ENCODE assay signal across 35 cellular contexts in the genomic region with DNA sequence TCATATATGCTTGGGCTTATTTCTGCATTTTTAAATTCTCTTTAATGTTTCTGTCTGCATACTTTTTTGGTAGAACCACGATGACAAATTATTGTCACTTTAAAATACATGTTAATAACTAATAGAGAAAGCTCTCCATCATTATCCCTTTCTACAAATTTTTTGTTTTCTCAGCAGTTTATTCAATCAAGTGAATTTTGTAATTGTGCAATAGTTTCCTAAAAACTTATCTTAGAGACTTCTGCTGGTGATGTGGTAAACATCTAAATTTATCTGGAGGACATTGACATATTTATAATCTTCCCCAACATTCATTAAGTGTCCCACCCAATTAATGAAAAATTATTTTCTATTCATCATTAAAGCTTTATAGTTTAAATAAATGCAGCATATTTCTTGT.
DNase-seq lines count a peak whose midpoint lies in the region; ATAC-seq, FAIRE-seq and TF ChIP-seq lines count a peak whose summit lies in the region.
"Had no signal": no experiment of that assay in that cellular context is flagged by ENCODE, and none has a peak within 500 bp of the region (broad histone marks: within the 10 kb centered on the region; RNA-seq: fewer than 3 reads in every experiment).

No MANE protein-coding gene starts in this region.

- no peaks in the 10 kb centered on the region for H3K79me2 ChIP-seq in K562 (ENCODE audit: control insufficient read depth, insufficient read depth, low read length)

- H3K4me2 ChIP-seq in A549, result no peak overlapping the region
- H3K4me2 ChIP-seq in IMR-90 (ENCODE audit: low read depth, low read length), result no peak overlapping the region
- no peak overlapping the region for H3K4me2 ChIP-seq in K562 (ENCODE audit: insufficient read depth, low read length)
- H3K4me2 ChIP-seq: BLaER1; BLaER1 treated with 17β-estradiol and CSF1 and Interleukin-3, amounts not matched to agents 10 nM and 100 nM had no signal

- H3K27ac ChIP-seq in A549, result no peak overlapping the region
- H3K27ac ChIP-seq in IMR-90 (ENCODE audit: insufficient read depth, low read length), result no peak overlapping the region
- H3K27ac ChIP-seq in K562 (ENCODE audit: extremely low read depth, low read depth, low read length), result no peak overlapping the region
- H3K27ac ChIP-seq: 22Rv1; BLaER1; BLaER1 treated with 17β-estradiol and CSF1 and Interleukin-3, amounts not matched to agents 10 nM and 100 nM; C4-2B had no signal

- no peak for TF ChIP-seq CTCF in A549 (IDR thresholded peaks at IDR 0.05)
- TF ChIP-seq CTCF in IMR-90 (conservative IDR thresholded peaks at IDR 0.05; ENCODE audit: low read depth, low read length), result no peak
- TF ChIP-seq CTCF in K562 (IDR thresholded peaks at IDR 0.05 in 2 of 3, conservative IDR thresholded peaks at IDR 0.05 in 1 of 3; ENCODE audit: insufficient read depth in 2 of 3, low read depth in 1 of 3, low read length in 3 of 3), result no peak
- no peak for TF ChIP-seq CTCF in Calu3 (IDR thresholded peaks at IDR 0.05; ENCODE audit: unreplicated experiment)

- H3K36me3 Mint-ChIP-seq in Calu3 (ENCODE audit: insufficient read depth, unreplicated experiment), result no peaks in the 10 kb centered on the region
- H3K36me3 Mint-ChIP-seq: CD14-positive monocyte; CD4-positive, alpha-beta memory T cell; CD4-positive, CD25-positive, alpha-beta regulatory T cell; CD8-positive, alpha-beta memory T cell; CD8-positive, alpha-beta T cell had no signal

- no peak overlapping the region for H3K23ac ChIP-seq in IMR-90 (ENCODE audit: low read depth, low read length)

- no peaks in the 10 kb centered on the region for H3K9me1 ChIP-seq in IMR-90 (ENCODE audit: insufficient read depth, low read length)
- no peaks in the 10 kb centered on the region for H3K9me1 ChIP-seq in K562 (ENCODE audit: control insufficient read depth, insufficient read depth, low read length)

- no peaks in the 10 kb centered on the region for H3K27me3 Mint-ChIP-seq in Calu3 (ENCODE audit: unreplicated experiment)
- H3K27me3 Mint-ChIP-seq: CD4-positive, CD25-positive, alpha-beta regulatory T cell had no signal

- no peaks in the 10 kb centered on the region for H4K20me1 ChIP-seq in IMR-90 (ENCODE audit: insufficient read depth, low read length)
- peaks cover 4% of the 10 kb centered on the region; the same call in 1 of the 2 replicates for H4K20me1 ChIP-seq in K562 (replicated peaks; ENCODE audit: control insufficient read depth, insufficient read depth, low read length)
- H4K20me1 ChIP-seq: BLaER1; BLaER1 treated with 17β-estradiol and CSF1 and Interleukin-3, amounts not matched to agents 10 nM and 100 nM had no signal

- H4K5ac ChIP-seq in IMR-90 (ENCODE audit: low read depth, low read length), result no peak overlapping the region

- H3K14ac ChIP-seq in IMR-90 (replicated peaks; ENCODE audit: low read depth, low read length), result no peak overlapping the region

- TF ChIP-seq POLR2A in A549 (IDR thresholded peaks at IDR 0.05; ENCODE audit: low read length) (no peak), IMR-90 (IDR thresholded peaks at IDR 0.05; ENCODE audit: low read depth, low read length) (no peak), K562 (conservative IDR thresholded peaks at IDR 0.05) (no peak), GM12891 (IDR thresholded peaks at IDR 0.05; ENCODE audit: low read depth, low read length) (no peak)

- H3K9ac ChIP-seq in IMR-90 (ENCODE audit: low read depth, low read length), result no peak overlapping the region
- no peak overlapping the region for H3K9ac ChIP-seq in K562 (ENCODE audit: insufficient read depth in 1 of 2, low read depth in 2 of 2, low read length in 2 of 2)
- H3K9ac ChIP-seq: BLaER1; BLaER1 treated with 17β-estradiol and CSF1 and Interleukin-3, amounts not matched to agents 10 nM and 100 nM had no signal

- TF ChIP-seq EP300 in A549 (IDR thresholded peaks at IDR 0.05) (no peak), K562 (IDR thresholded peaks at IDR 0.05; ENCODE audit: low read length) (no peak)

- no peak overlapping the region for H2AK5ac ChIP-seq in IMR-90 (ENCODE audit: low read depth, low read length)

- no peak overlapping the region for H3K4ac ChIP-seq in IMR-90 (ENCODE audit: low read depth, low read length)

- H4K91ac ChIP-seq in IMR-90 (ENCODE audit: insufficient read depth, low read depth, low read length), result no peak overlapping the region

- H2AFZ ChIP-seq in IMR-90 (replicated peaks; ENCODE audit: low read length, poor library complexity) (no peak overlapping the region), K562 (ENCODE audit: low read depth, low read length) (no peak overlapping the region)

- no peak overlapping the region for H3K18ac ChIP-seq in IMR-90 (ENCODE audit: low read depth, low read length)

- no peak overlapping the region for H2BK20ac ChIP-seq in IMR-90 (ENCODE audit: low read depth, low read length)

- CTCF ChIA-PET in A549 (lab: Yijun Ruan, JAX), result no interaction called here
- CTCF ChIA-PET in IMR-90 (lab: Yijun Ruan, JAX), result no interaction called here
- CTCF ChIA-PET in K562 (lab: Yijun Ruan, JAX; ENCODE audit: low intra/inter-chr PET ratio), result no interaction called here
- CTCF ChIA-PET in Calu3 (lab: Charles Lee), result no interaction called here

- ATAC-seq in A549, result no peak
- ATAC-seq in IMR-90 (ENCODE audit: low read depth), result no peak
- ATAC-seq in K562, result no peak
- ATAC-seq: CD8-positive, alpha-beta T cell had no signal

- FAIRE-seq in A549 (lab: Jason Lieb, UNC) (no peak), K562 (lab: Jason Lieb, UNC) (no peak), colon (lab: Jason Lieb, UNC) (peak; percentile 36), GM12891 (lab: Jason Lieb, UNC) (no peak)
- FAIRE-seq: D721Med, G401.6 had no signal

- POLR2A ChIA-PET in A549 (lab: Yijun Ruan, JAX), result no interaction called here
- POLR2A ChIA-PET in IMR-90 (lab: Charles Lee; ENCODE audit: unreplicated experiment), result no interaction called here
- POLR2A ChIA-PET in K562 (lab: Yijun Ruan, JAX), result no interaction called here

- no peaks in the 10 kb centered on the region for H3K9me3 ChIP-seq in A549
- no peaks in the 10 kb centered on the region for H3K9me3 ChIP-seq in IMR-90 (ENCODE audit: control insufficient read depth, insufficient read depth, low read length)
- no peaks in the 10 kb centered on the region for H3K9me3 ChIP-seq in K562 (replicated peaks; ENCODE audit: control insufficient read depth, insufficient read depth, low read depth, low read length)
- H3K9me3 ChIP-seq: BE2C; BLaER1; BLaER1 treated with 17β-estradiol and CSF1 and Interleukin-3, amounts not matched to agents 10 nM and 100 nM; Caco-2 had no signal

- H3K4me1 ChIP-seq in A549 (no peaks in the 10 kb centered on the region), IMR-90 (ENCODE audit: control insufficient read depth, insufficient read depth, low read length) (no peaks in the 10 kb centered on the region), K562 (replicated peaks in 1 of 2; ENCODE audit: control insufficient read depth in 2 of 2, insufficient read depth in 2 of 2, low read length in 2 of 2) (no peaks in the 10 kb centered on the region; a peak in 1 of 5 replicates)
- H3K4me1 ChIP-seq: BE2C; BLaER1; BLaER1 treated with 17β-estradiol and CSF1 and Interleukin-3, amounts not matched to agents 10 nM and 100 nM; Caco-2 had no signal

- no peak overlapping the region for H2BK5ac ChIP-seq in IMR-90 (ENCODE audit: low read depth, low read length, poor library complexity, severe bottlenecking)

- H3K4me3 ChIP-seq in A549 (no peak overlapping the region), IMR-90 (ENCODE audit: insufficient read depth, low read depth, low read length) (no peak overlapping the region), K562 (no peak overlapping the region)
- H3K4me3 ChIP-seq: BLaER1; BLaER1 treated with 17β-estradiol and CSF1 and Interleukin-3, amounts not matched to agents 10 nM and 100 nM had no signal

- no peaks in the 10 kb centered on the region for H3K36me3 ChIP-seq in IMR-90 (ENCODE audit: control insufficient read depth, insufficient read depth, low read length)
- no peaks in the 10 kb centered on the region for H3K36me3 ChIP-seq in K562 (ENCODE audit: control insufficient read depth, insufficient read depth, low read length)
- H3K36me3 ChIP-seq: BE2C; BLaER1; BLaER1 treated with 17β-estradiol and CSF1 and Interleukin-3, amounts not matched to agents 10 nM and 100 nM had no signal

- H3K4me3 Mint-ChIP-seq in Calu3 (ENCODE audit: low read depth, unreplicated experiment), result no peak overlapping the region
- H3K4me3 Mint-ChIP-seq: B cell; CD14-positive monocyte; CD4-positive, alpha-beta memory T cell; CD4-positive, alpha-beta T cell; CD4-positive, CD25-positive, alpha-beta regulatory T cell; CD8-positive, alpha-beta memory T cell; CD8-positive, alpha-beta T cell had no signal

- DNase-seq in A549 (ENCODE audit: low read depth in 1 of 2, low spot score in 1 of 2), result no peak
- no peak for DNase-seq in IMR-90
- no peak for DNase-seq in K562 (ENCODE audit: extremely low read depth in 1 of 4, low spot score in 3 of 4)
- no peak for DNase-seq in A172 (ENCODE audit: low spot score)
- no peak for DNase-seq in GM12891 (ENCODE audit: insufficient read length, low spot score)
- no peak for DNase-seq in Calu3
- no peak for DNase-seq in activated naive CD4-positive, alpha-beta T cell (lab: John Stamatoyannopoulos, UW)
- DNase-seq: 8988T; ACHN; AML-193; BE2C; C1 segment of cervical spinal cord; Caco-2; CD4-positive, alpha-beta memory T cell; CD4-positive, alpha-beta T cell; CD4-positive, CD25-positive, alpha-beta regulatory T cell; CD8-positive, alpha-beta memory T cell; CD8-positive, alpha-beta T cell; COR-L47; DMS 273 treated with DMSO at 0.1 percent for 48 hours; DMS153; DMS53; DMS79; DMS79 treated with DMSO at 0.1 percent for 48 hours; DND-41; EL had no signal

- no peaks in the 10 kb centered on the region for H3K79me1 ChIP-seq in IMR-90 (ENCODE audit: low read depth in 1 of 2, low read length in 2 of 2)

- no peak overlapping the region for H4K8ac ChIP-seq in IMR-90 (ENCODE audit: low read depth in 2 of 2, low read length in 2 of 2)

- no peak overlapping the region for H2BK15ac ChIP-seq in IMR-90 (ENCODE audit: low read depth, low read length)

- H3K56ac ChIP-seq in IMR-90 (ENCODE audit: extremely low read depth, insufficient read depth, low read length), result no peak overlapping the region

- BruUV-seq in IMR-90 (replicated peaks; lab: Mats Ljungman, UMichigan) (no TSS peak), K562 (replicated peaks; lab: Mats Ljungman, UMichigan) (no TSS peak), Calu3 (replicated peaks; lab: Mats Ljungman, UMichigan) (no TSS peak)

- H3K27me3 ChIP-seq in IMR-90 (ENCODE audit: control insufficient read depth, insufficient read depth, low read length) (peaks cover 4% of the 10 kb centered on the region), K562 (ENCODE audit: control insufficient read depth in 2 of 2, insufficient read depth in 2 of 2, low read length in 2 of 2) (peaks cover 0 to 4% of the 10 kb centered on the region in 2 experiments; a peak in 1 of 5 replicates)
- H3K27me3 ChIP-seq: BE2C; BLaER1; BLaER1 treated with 17β-estradiol and CSF1 and Interleukin-3, amounts not matched to agents 10 nM and 100 nM had no signal

- no peak overlapping the region for H2BK120ac ChIP-seq in IMR-90 (ENCODE audit: low read depth, low read length)

- H3K27ac Mint-ChIP-seq in Calu3 (ENCODE audit: unreplicated experiment), result no peak overlapping the region
- H3K27ac Mint-ChIP-seq: B cell; CD14-positive monocyte; CD4-positive, alpha-beta memory T cell; CD4-positive, alpha-beta T cell; CD8-positive, alpha-beta memory T cell; CD8-positive, alpha-beta T cell had no signal

- no peaks in the 10 kb centered on the region for H3K4me1 Mint-ChIP-seq in Calu3 (ENCODE audit: low read depth, unreplicated experiment)
- H3K4me1 Mint-ChIP-seq: B cell; CD14-positive monocyte; CD4-positive, alpha-beta memory T cell; CD4-positive, CD25-positive, alpha-beta regulatory T cell; CD8-positive, alpha-beta memory T cell had no signal

- in situ Hi-C loops in IMR-90 (cut with MboI; ENCODE audit: low sequenced_read_pairs), result no loop called here
- in situ Hi-C loops in K562 (cut with MboI), result no loop called here

- 2% methylated on average over 1 of the region's 1 CpG for WGBS in A549 (ENCODE audit: missing lambda C conversion rate)
- WGBS in IMR-90 (ENCODE audit: extremely low coverage in 2 of 2, insufficient read length in 1 of 2), 2 experiments, result no CpG with 5 or more reads among the region's 1 CpG
- WGBS in K562 (ENCODE audit: insufficient coverage, low coverage, missing lambda C conversion rate), result 0% methylated on average over 1 of the region's 1 CpG

- peaks cover 2% of the 10 kb centered on the region for H3K9me3 Mint-ChIP-seq in Calu3 (ENCODE audit: low read depth, unreplicated experiment)
- H3K9me3 Mint-ChIP-seq: CD4-positive, alpha-beta T cell had no signal

- no peak overlapping the region for H2AK9ac ChIP-seq in IMR-90 (replicated peaks; ENCODE audit: low read depth, low read length, poor library complexity)

- dilution Hi-C loops in IMR-90 (cut with HindIII; ENCODE audit: low sequenced_read_pairs, unreplicated experiment), result no loop called here

- TF ChIP-seq RAD21 in A549 (conservative IDR thresholded peaks at IDR 0.05 in 1 of 2, IDR thresholded peaks at IDR 0.05 in 1 of 2) (no peak), IMR-90 (IDR thresholded peaks at IDR 0.05; ENCODE audit: low read length) (no peak), K562 (CRISPR knock-in tag; conservative IDR thresholded peaks at IDR 0.05 in 1 of 2, IDR thresholded peaks at IDR 0.05 in 1 of 2) (no peak)

- intact Hi-C loops in IMR-90 (cut with micrococcal nuclease), result no loop called here
- intact Hi-C loops in K562 (cut with micrococcal nuclease), result no loop called here
- intact Hi-C loops in Calu3 (cut with micrococcal nuclease; ENCODE audit: unreplicated experiment), result loop anchor here (10.0 kb wide), 1 partner anchor 274 kb away; no protein-coding TSS in a partner anchor

Comparison
In these comparisons a context has a peak if more than half of its experiments do, and no peak if none do; other contexts are left out.
1. Of the 35 proteins assayed by ChIP-seq in both K562 and A549: peak only in K562: CEBPB; only in A549: MAFK; in both: none; in neither: 33.